In the genomic region with DNA sequence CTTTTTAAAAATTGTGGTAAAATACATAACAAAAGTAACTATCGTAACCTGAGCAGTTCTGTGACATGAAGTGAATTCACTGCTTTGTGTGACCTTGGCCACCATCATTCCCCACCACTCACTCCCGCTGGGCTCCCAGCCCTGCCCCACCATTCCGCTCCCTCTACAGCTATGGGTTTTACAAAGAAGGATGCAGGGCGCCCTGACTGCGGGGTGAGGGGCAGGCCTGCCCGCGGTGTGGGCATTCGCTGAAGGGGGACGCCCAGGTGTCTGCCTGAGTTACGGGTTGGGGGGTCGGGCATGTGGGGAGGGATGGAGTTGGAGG, we compare ENCODE assay signal across 8 cellular contexts. TPM values are rescaled to one million over a fixed set of nuclear protein-coding genes. Genes with fewer than 3 reads are reported as not detected.
A peak's percentile ranks its signal among the peaks of the same experiment; 100 is the strongest.
DNase-seq lines count a peak whose midpoint lies in the region; ATAC-seq and TF ChIP-seq lines count a peak whose summit lies in the region.

A gene with protein sequence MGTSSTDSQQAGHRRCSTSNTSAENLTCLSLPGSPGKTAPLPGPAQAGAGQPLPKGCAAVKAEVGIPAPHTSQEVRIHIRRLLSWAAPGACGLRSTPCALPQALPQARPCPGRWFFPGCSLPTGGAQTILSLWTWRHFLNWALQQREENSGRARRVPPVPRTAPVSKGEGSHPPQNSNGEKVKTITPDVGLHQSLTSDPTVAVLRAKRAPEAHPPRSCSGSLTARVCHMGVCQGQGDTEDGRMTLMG (minus strand): TSS at position 38 of the 325 bp plus-strand sequence. CDS start 335 bp downstream, outside the sequence.

- no peaks in the 10 kb centered on the region for H3K27me3 ChIP-seq in SJSA1 (replicated peaks)

- H3K36me3 ChIP-seq in SJSA1 = peaks cover 47% of the 10 kb centered on the region

- peaks cover 31% of the 10 kb centered on the region for H3K4me1 ChIP-seq in SJSA1 (replicated peaks)

- TF ChIP-seq CTCF in fibroblast of mammary gland (conservative IDR thresholded peaks at IDR 0.05; ENCODE audit: control insufficient read depth, insufficient read depth, low read depth, low read length) (no peak), GM20000 (IDR thresholded peaks at IDR 0.05; ENCODE audit: extremely low read depth, missing control alignments) (no peak)

- intact Hi-C loops in sciatic nerve (cut with DNase I) = no loop called here

- ATAC-seq in GM21825 (IDR thresholded peaks at IDR 0.05; ENCODE audit: unreplicated experiment) = peak; percentile 1
- ATAC-seq in sciatic nerve = peak; percentile 6
- ATAC-seq in HG03039 (IDR thresholded peaks at IDR 0.05; ENCODE audit: unreplicated experiment) = no peak

- DNase-seq in SJSA1 (ENCODE audit: low read depth in 1 of 2, low spot score in 2 of 2) = no peak
- no peak for DNase-seq in fibroblast of mammary gland (ENCODE audit: low read depth)
- DNase-seq in sciatic nerve (ENCODE audit: low spot score) = no peak
- no peak for DNase-seq in GM20000 (ENCODE audit: low spot score)
- no peak for DNase-seq in NCI-H524 treated with DMSO at 0.1 percent for 48 hours (lab: John Stamatoyannopoulos, UW)
- no peak for DNase-seq in NCI-H2081 (lab: John Stamatoyannopoulos, UW)

- H3K9me3 ChIP-seq in SJSA1 (replicated peaks) = peaks cover 6% of the 10 kb centered on the region

- H3K27ac ChIP-seq in SJSA1 = peak within 1 kb of the TSS; percentile 30

- H3K4me3 ChIP-seq in SJSA1 = peak within 1 kb of the TSS; percentile 34
- H3K4me3 ChIP-seq in fibroblast of mammary gland (ENCODE audit: control insufficient read depth, low read depth, low read length) = peak within 1 kb of the TSS; percentile 47

RNA-seq across cellular contexts. Expression of the gene that starts here (rescaled TPM):
- total RNA-seq in SJSA1 (2014; rRNA removed; shearing (Covaris generic)) = not detected in 2 replicates
- not detected for total RNA-seq in sciatic nerve

Comparison
In these comparisons a context has a peak if more than half of its experiments do, and no peak if none do; other contexts are left out.
1. Peak in ATAC-seq in sciatic nerve; RNA of the gene not detected or under 1 TPM.